Comparison of ENCODE assay signal across 8 cellular contexts in the genomic region with DNA sequence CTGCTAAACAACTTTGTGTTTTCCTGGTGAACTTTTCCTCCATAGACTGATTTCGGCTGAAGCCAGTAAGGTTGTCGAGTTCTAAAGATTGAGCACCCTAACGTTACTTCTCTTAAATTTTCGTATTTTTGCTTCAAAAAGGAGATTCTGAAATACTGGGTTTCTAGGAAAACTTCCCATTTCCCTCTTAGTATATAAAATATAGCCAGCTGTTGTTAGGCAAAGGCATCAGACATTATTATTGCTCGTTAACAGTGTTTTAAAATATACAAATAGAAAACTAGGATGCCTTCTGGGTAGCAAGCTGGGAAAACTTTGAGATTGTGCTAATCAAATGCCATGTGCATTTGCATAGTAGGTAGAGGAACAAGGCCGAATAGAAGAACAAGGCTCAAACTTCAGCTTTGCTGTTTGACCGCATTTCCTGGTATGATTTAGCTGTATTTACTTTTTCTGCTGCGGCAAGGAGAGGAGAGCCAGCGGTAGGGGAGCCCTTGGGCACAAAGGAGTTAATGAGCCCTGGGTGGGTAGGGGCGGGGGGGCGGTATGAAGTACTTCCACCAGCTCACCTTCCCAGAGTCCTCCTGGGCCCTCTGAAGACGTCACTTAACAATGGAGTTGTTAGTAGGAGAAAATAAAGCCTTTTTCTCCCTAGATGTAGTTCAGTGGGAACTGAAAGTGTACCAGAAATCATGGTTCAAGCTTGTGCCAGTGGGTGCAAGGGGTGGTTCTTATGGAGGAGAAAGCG.
DNase-seq lines count a peak whose midpoint lies in the region; ATAC-seq and TF ChIP-seq lines count a peak whose summit lies in the region.

No MANE protein-coding gene starts in this region.

- POLR2A ChIA-PET in PC-9 (lab: Charles Lee; ENCODE audit: unreplicated experiment), result no interaction called here

- H3K9ac ChIP-seq in iPS-18a (ENCODE audit: low read length), result peak overlapping the region; percentile 33

- H2AFZ ChIP-seq in PC-9, result peak overlapping the region; percentile 19; the same call in 1 of the 2 replicates

- H3K4me2 ChIP-seq in PC-9, result peak overlapping the region; percentile 77

- H3K4me3 ChIP-seq in PC-9 (peak overlapping the region; percentile 43; the same call in 1 of the 2 replicates), iPS-18a (ENCODE audit: low read length) (peak overlapping the region; percentile 6)

- intact Hi-C loops in PC-9 (cut with micrococcal nuclease; ENCODE audit: unreplicated experiment), result no loop called here

- H3K27ac ChIP-seq in PC-9 (peak overlapping the region; percentile 79), iPS-18a (ENCODE audit: low read length) (no peak overlapping the region)

- no peaks in the 10 kb centered on the region for H4K20me1 ChIP-seq in PC-9 (ENCODE audit: insufficient read depth)

- H3K36me3 ChIP-seq in PC-9 (ENCODE audit: low read depth) (no peaks in the 10 kb centered on the region), iPS-18a (ENCODE audit: control insufficient read depth, low read depth, low read length) (peaks cover 3% of the 10 kb centered on the region)

- peaks cover 33% of the 10 kb centered on the region for H3K4me1 ChIP-seq in PC-9 (replicated peaks; ENCODE audit: insufficient read depth)
- H3K4me1 ChIP-seq in iPS-18a (ENCODE audit: control insufficient read depth, low read depth, low read length), result peaks cover 44% of the 10 kb centered on the region

- no peaks in the 10 kb centered on the region for H3K79me2 ChIP-seq in PC-9 (ENCODE audit: low read depth)

- H3K27me3 ChIP-seq in PC-9 (ENCODE audit: insufficient read depth, low read depth) (0 out of 2 replicates have a peak, but pooled peaks cover 13% of the 10 kb centered on the region), iPS-18a (ENCODE audit: control insufficient read depth, insufficient read depth, low read length) (no peaks in the 10 kb centered on the region)

- CTCF ChIA-PET in PC-9 (lab: Charles Lee), result interaction anchor here (0.6 to 0.7 kb wide), 2 partner anchors 135 to 376 kb away, joined by 3 to 8 read pairs; no protein-coding TSS in a partner anchor

- BruUV-seq in PC-9 (replicated peaks; lab: Mats Ljungman, UMichigan), result no TSS peak

- no peak for TF ChIP-seq CTCF in PC-9 (conservative IDR thresholded peaks at IDR 0.05)

- peak; percentile 73 for ATAC-seq in HG03460 (IDR thresholded peaks at IDR 0.05; ENCODE audit: unreplicated experiment)
- ATAC-seq in HG02623 (IDR thresholded peaks at IDR 0.05; ENCODE audit: unreplicated experiment), result no peak
- ATAC-seq in HG03045 (IDR thresholded peaks at IDR 0.05; ENCODE audit: unreplicated experiment), result no peak

- DNase-seq in activated CD8-positive, alpha-beta memory T cell treated with anti-CD3 and anti-CD28 coated beads, Interleukin-2, amount 50 U/mL, for 1 hour (ENCODE audit: extremely low read depth), result peak; percentile 9
- DNase-seq in activated CD8-positive, alpha-beta memory T cell treated with anti-CD3 and anti-CD28 coated beads for 24 hours, result no peak
- DNase-seq in PC-9, result peak in 1 of 2 experiments; percentile 66
- no peak for DNase-seq in hepatic stellate cell (ENCODE audit: low spot score)

- no peaks in the 10 kb centered on the region for H3K9me2 ChIP-seq in PC-9 (ENCODE audit: insufficient read depth)

- H3K9me3 ChIP-seq in PC-9 (ENCODE audit: insufficient read depth, low read depth) (no peaks in the 10 kb centered on the region), iPS-18a (ENCODE audit: control insufficient read depth, low read depth, low read length) (no peaks in the 10 kb centered on the region)

- H3F3A ChIP-seq in PC-9 (ENCODE audit: insufficient read depth, low read depth), result peaks cover 30% of the 10 kb centered on the region
